ENCODE assay signal across 8 cellular contexts in the genomic region with DNA sequence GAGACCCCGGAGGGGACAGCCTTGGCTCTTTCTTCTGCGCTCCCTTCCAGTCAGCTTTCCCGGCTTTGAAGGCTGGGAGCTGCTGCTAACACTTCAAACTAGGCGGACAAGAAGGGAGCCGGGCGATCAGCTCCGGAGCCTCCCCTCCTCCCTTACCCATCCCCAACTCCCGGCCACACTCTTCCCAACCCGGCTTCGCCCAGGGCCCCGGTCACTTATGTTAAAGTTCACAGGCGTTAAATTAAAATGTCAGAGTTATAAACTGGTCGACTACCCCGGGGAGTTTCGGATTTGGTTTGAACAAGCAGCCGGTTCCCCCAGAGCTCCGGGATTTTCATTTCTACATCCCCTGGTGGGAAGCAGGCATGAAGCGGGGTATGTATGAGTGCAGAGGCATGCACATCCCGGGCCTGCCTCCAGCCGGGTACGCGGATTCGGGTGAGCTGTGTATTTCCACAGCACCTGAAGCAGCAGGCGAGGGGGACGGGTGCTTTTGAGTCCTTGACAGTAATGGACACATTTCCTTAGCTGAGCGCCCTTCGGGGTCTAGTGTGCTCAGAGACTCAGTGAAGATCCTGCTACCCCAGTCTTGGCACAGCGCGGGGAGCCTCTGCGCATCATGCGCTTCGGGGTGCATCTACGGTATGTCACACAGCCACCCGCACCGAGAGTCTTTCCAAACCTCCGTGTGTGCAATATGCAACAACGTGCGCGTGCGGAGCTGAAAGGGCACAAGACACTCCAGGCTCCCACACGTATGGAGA. TPM values are rescaled to one million over a fixed set of nuclear protein-coding genes. Genes with fewer than 3 reads are reported as not detected.
DNase-seq lines count a peak whose midpoint lies in the region; ATAC-seq and TF ChIP-seq lines count a peak whose summit lies in the region.

No MANE protein-coding gene starts in this region.

- H3K4me3 ChIP-seq in AG10803 (ENCODE audit: low read length) (no peak overlapping the region), SK-N-SH (ENCODE audit: low read depth in 2 of 2, low read length in 1 of 2) (peak overlapping the region; percentile 82 to 95), fibroblast of pulmonary artery (replicated peaks; ENCODE audit: low read depth, low read length) (peak overlapping the region; percentile 70), aorta (ENCODE audit: low read length in 2 of 2) (peak overlapping the region; percentile 71 to 95)

- peak overlapping the region; percentile 80 for H2AFZ ChIP-seq in SK-N-SH (ENCODE audit: low read depth)

- peak overlapping the region; percentile 89 for H3K4me3 Mint-ChIP-seq in natural killer cell

- H4K20me1 ChIP-seq in SK-N-SH (ENCODE audit: insufficient read depth), result no peaks in the 10 kb centered on the region

- CTCF ChIA-PET in SK-N-SH (lab: Yijun Ruan, JAX), result interaction anchor here (0.6 to 14.1 kb wide), 15 partner anchors 10 to 925 kb away, joined by 3 to 183 read pairs (median 3); no protein-coding TSS in a partner anchor

- peaks cover 37% of the 10 kb centered on the region for H3K79me2 ChIP-seq in SK-N-SH (ENCODE audit: insufficient read depth)

- no peaks in the 10 kb centered on the region for H3K9me3 Mint-ChIP-seq in natural killer cell

- no peaks in the 10 kb centered on the region for H3K36me3 Mint-ChIP-seq in natural killer cell

- H3F3A ChIP-seq in SK-N-SH (replicated peaks; ENCODE audit: insufficient read depth), result peaks cover 19% of the 10 kb centered on the region

- H3K4me1 Mint-ChIP-seq in natural killer cell, result peaks cover 12 to 19% of the 10 kb centered on the region in 2 donors

- no peak overlapping the region for H3K27ac Mint-ChIP-seq in natural killer cell

- TF ChIP-seq CTCF in AG10803 (conservative IDR thresholded peaks at IDR 0.05; ENCODE audit: low read length) (no peak), SK-N-SH (IDR thresholded peaks at IDR 0.05) (no peak), fibroblast of pulmonary artery (IDR thresholded peaks at IDR 0.05; ENCODE audit: low read length, missing control alignments) (no peak), natural killer cell (IDR thresholded peaks at IDR 0.05) (no peak)

- intact Hi-C loops in natural killer cell (cut with micrococcal nuclease), result no loop called here
- intact Hi-C loops in aorta (cut with DNase I), result loop anchor here in 1 of 2 donors (10.0 kb wide), 1 partner anchor 383 kb away; no protein-coding TSS in a partner anchor

- H3K36me3 ChIP-seq in SK-N-SH (replicated peaks in 1 of 2; ENCODE audit: control insufficient read depth in 1 of 2, insufficient read depth in 2 of 2, low read length in 1 of 2) (peaks cover 2 to 5% of the 10 kb centered on the region in 2 experiments), aorta (ENCODE audit: control insufficient read depth in 1 of 2, insufficient read depth in 2 of 2, low read length in 1 of 2) (no peaks in the 10 kb centered on the region)

- POLR2A ChIA-PET in SK-N-SH (lab: Yijun Ruan, JAX), result interaction anchor here (1.0 to 5.6 kb wide), 15 partner anchors 8 to 378 kb away, joined by 3 to 39 read pairs (median 7); no protein-coding TSS in a partner anchor

- ATAC-seq in natural killer cell, result peak in 1 of 3 donors; percentile 22
- peak; percentile 58 for ATAC-seq in aorta (ENCODE audit: low FRiP score)
- no peak for ATAC-seq in GM19324 (IDR thresholded peaks at IDR 0.05; ENCODE audit: low FRiP score, unreplicated experiment)
- no peak for ATAC-seq in HG03432 (IDR thresholded peaks at IDR 0.05; ENCODE audit: unreplicated experiment)

- H3K27me3 Mint-ChIP-seq in natural killer cell (ENCODE audit: low read depth in 2 of 2), result peaks cover 24 to 31% of the 10 kb centered on the region in 2 donors

- H3K4me1 ChIP-seq in SK-N-SH (ENCODE audit: control insufficient read depth in 1 of 2, insufficient read depth in 2 of 2, low read depth in 1 of 2, low read length in 1 of 2) (peaks cover 0 to 9% of the 10 kb centered on the region in 2 experiments; a peak in 1 of 4 replicates), aorta (ENCODE audit: control insufficient read depth in 1 of 2, insufficient read depth in 2 of 2, low read length in 2 of 2) (no peaks in the 10 kb centered on the region)

- H3K27me3 ChIP-seq in SK-N-SH (ENCODE audit: insufficient read depth) (no peaks in the 10 kb centered on the region), aorta (ENCODE audit: control insufficient read depth in 1 of 2, insufficient read depth in 2 of 2, low read length in 1 of 2) (no peaks in the 10 kb centered on the region)

- no peaks in the 10 kb centered on the region for H3K9me2 ChIP-seq in SK-N-SH

- H3K9me3 ChIP-seq in SK-N-SH (no peaks in the 10 kb centered on the region), aorta (ENCODE audit: control insufficient read depth, low read length) (no peaks in the 10 kb centered on the region)

- DNase-seq in AG10803 (ENCODE audit: low read depth) (peak; percentile 2), SK-N-SH (no peak), fibroblast of pulmonary artery (ENCODE audit: low read depth) (peak; percentile 40), natural killer cell (no peak), aorta (peak; percentile 63 to 81), NCI-H1436 treated with DMSO at 0.1 percent for 48 hours (lab: John Stamatoyannopoulos, UW) (no peak)

- peak overlapping the region; percentile 84 for H3K4me2 ChIP-seq in SK-N-SH

- H3K9ac ChIP-seq in SK-N-SH, result peak overlapping the region; percentile 61

- under 1% methylated on average over 37 of the region's 41 CpGs for WGBS in SK-N-SH (ENCODE audit: low lambda C conversion rate)
- 1% methylated on average over 41 of the region's 41 CpGs for WGBS in aorta, 2 donors

- no peak for TF ChIP-seq EP300 in SK-N-SH (IDR thresholded peaks at IDR 0.05; ENCODE audit: borderline replicate concordance in 1 of 2, low read depth in 1 of 2, low read length in 1 of 2)

- TF ChIP-seq RAD21 in SK-N-SH (IDR thresholded peaks at IDR 0.05; ENCODE audit: low read length), result 0 out of 2 replicates have a peak, but pooled peaks have one; percentile 1

- H3K27ac ChIP-seq in SK-N-SH (ENCODE audit: low read depth in 2 of 2, low read length in 1 of 2) (peak overlapping the region; percentile 59 to 98), aorta (ENCODE audit: low read depth in 1 of 2, low read length in 2 of 2) (peak overlapping the region; percentile 16 to 92)

TF ChIP-seq in SK-N-SH, 30 proteins besides CTCF, POLR2A, EP300 and RAD21:
- no peak for TF ChIP-seq IRF3 (IDR thresholded peaks at IDR 0.05; ENCODE audit: low read depth, low read length)
- 0 out of 2 replicates have a peak, but pooled peaks have one; percentile 35 for TF ChIP-seq MAX (IDR thresholded peaks at IDR 0.05; ENCODE audit: low read depth)
TF ChIP-seq in SK-N-SH: peak in this region for 1.

RNA-seq across cellular contexts. Expression of gene UNC5C, which starts 0.9 kb away (rescaled TPM):
- polyA plus RNA-seq in SK-N-SH (2012; rRNA removed) (3.3 and 5.4 TPM in 2 replicates), aorta (1 to 10 TPM in 1 of 2 donors, under 1 TPM in 1; 0.63 to 6.5 TPM)
- polyA plus RNA-seq in SK-N-SH (2012; cell fraction: cytosol; rRNA removed), result 3.9 and 5.5 TPM in 2 replicates
- 3.7 and 5.9 TPM in 2 replicates for polyA plus RNA-seq in SK-N-SH (2012; cell fraction: nucleus; rRNA removed)
- total RNA-seq in natural killer cell (not detected), aorta (10 to 100 TPM; 10.6 to 11.2 TPM)

Comparison
In these comparisons a context has a peak if more than half of its experiments do, and no peak if none do; other contexts are left out.
1. DNase-seq: peak in AG10803 (single experiment), fibroblast of pulmonary artery (single experiment) and aorta (2 of 2); none in SK-N-SH (single experiment), natural killer cell (single experiment) and NCI-H1436 treated with DMSO at 0.1 percent for 48 hours (single experiment).
2. RNA of gene UNC5C, which starts 0.9 kb away (total RNA-seq): 10.6 to 11.2 TPM in aorta; not detected in natural killer cell; every median in the first group is over 10 times any median in the second.